ENCODE assay signal across 8 cellular contexts in the genomic region with DNA sequence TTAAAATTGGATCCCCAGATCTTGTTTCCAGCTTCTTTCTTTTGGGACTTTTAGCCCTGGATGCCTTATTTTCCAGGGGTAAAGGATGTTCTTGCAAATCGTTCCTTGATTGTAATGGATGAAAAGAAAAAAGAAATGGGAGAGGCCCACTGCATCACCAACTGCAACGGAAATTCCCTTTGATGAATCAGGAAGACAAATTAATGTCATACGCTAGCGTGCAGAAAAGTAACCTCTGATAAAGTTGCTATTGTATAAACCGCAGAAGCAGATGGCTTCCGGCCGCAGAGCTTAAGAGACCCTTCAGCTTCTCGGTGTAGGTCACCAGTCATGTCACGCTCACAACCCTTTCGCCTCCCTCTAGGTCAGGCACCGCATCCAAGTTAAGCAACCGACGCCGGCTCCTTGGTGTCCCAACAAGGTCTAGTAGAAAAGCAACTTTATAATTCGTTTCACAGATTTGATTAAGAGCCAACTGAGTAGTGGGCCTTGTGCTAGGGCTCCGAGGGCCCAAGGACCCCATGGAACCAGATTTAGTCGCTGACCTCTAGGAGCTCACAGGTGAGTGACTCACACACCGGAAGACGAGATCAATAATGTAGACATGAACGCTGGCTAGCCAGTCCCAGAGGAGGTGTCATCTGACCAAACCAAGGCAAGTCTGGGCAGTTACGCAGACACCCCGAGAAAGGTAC. TPM values are rescaled to one million over a fixed set of nuclear protein-coding genes. Genes with fewer than 3 reads are reported as not detected.
DNase-seq lines count a peak whose midpoint lies in the region; ATAC-seq and TF ChIP-seq lines count a peak whose summit lies in the region.

No MANE protein-coding gene starts in this region.

- peaks cover 20% of the 10 kb centered on the region for H3K36me3 ChIP-seq in RWPE2 (ENCODE audit: low read depth)
- H3K36me3 ChIP-seq in aorta (ENCODE audit: control insufficient read depth in 1 of 2, insufficient read depth in 2 of 2, low read length in 1 of 2), result no peaks in the 10 kb centered on the region

- TF ChIP-seq CTCF in RWPE2 (IDR thresholded peaks at IDR 0.05; ENCODE audit: poor library complexity, severe bottlenecking) (no peak), glutamatergic neuron (IDR thresholded peaks at IDR 0.05; ENCODE audit: partially characterized antibody, unreplicated experiment) (no peak)

- H3K27ac ChIP-seq in RWPE2 (ENCODE audit: poor library complexity, severe bottlenecking), result peak overlapping the region; percentile 98
- peak overlapping the region; percentile 50 to 96 for H3K27ac ChIP-seq in aorta (ENCODE audit: low read depth in 1 of 2, low read length in 2 of 2)

- 0% methylated on average over 22 of the region's 22 CpGs for WGBS in aorta, 2 donors

- peaks cover 22% of the 10 kb centered on the region for H3K27me3 Mint-ChIP-seq in glutamatergic neuron (ENCODE audit: unreplicated experiment)

- H3K36me3 Mint-ChIP-seq in glutamatergic neuron (ENCODE audit: unreplicated experiment), result no peaks in the 10 kb centered on the region

- peaks cover 13% of the 10 kb centered on the region for H3K4me1 Mint-ChIP-seq in glutamatergic neuron (ENCODE audit: low read depth, unreplicated experiment)

- intact Hi-C loops in aorta (cut with DNase I), result loop anchor here (10.0 kb wide), 2 partner anchors 567 to 913 kb away; a partner anchor contains a TSS

- peak overlapping the region; percentile 98 for H3K4me3 ChIP-seq in RWPE2 (ENCODE audit: severe bottlenecking)
- peak overlapping the region; percentile 43 to 67 for H3K4me3 ChIP-seq in aorta (ENCODE audit: low read length in 2 of 2)

- ATAC-seq in GM19025 (IDR thresholded peaks at IDR 0.05; ENCODE audit: low read depth, unreplicated experiment), result peak; percentile 48
- peak; percentile 43 for ATAC-seq in HG03342 (IDR thresholded peaks at IDR 0.05; ENCODE audit: unreplicated experiment)
- ATAC-seq in RWPE2 (ENCODE audit: low read depth), result peak; percentile 65
- ATAC-seq in aorta (ENCODE audit: low FRiP score), result no peak

- H3K4me1 ChIP-seq in RWPE2 (ENCODE audit: insufficient read depth, poor library complexity, severe bottlenecking) (peaks cover 54% of the 10 kb centered on the region), aorta (ENCODE audit: control insufficient read depth in 1 of 2, insufficient read depth in 2 of 2, low read length in 2 of 2) (peaks cover 4 to 16% of the 10 kb centered on the region in 2 donors)

- peak overlapping the region; percentile 89 for H3K4me3 Mint-ChIP-seq in glutamatergic neuron (ENCODE audit: unreplicated experiment)

- peak overlapping the region; percentile 100 for H3K27ac Mint-ChIP-seq in glutamatergic neuron (ENCODE audit: unreplicated experiment)

- H3K9me3 Mint-ChIP-seq in glutamatergic neuron (ENCODE audit: unreplicated experiment), result peaks cover 20% of the 10 kb centered on the region

- DNase-seq in AML-193 (lab: John Stamatoyannopoulos, UW) (peak; percentile 80 to 85), RWPE2 (ENCODE audit: low spot score) (no peak), glutamatergic neuron (peak; percentile 41), pulmonary artery endothelial cell (ENCODE audit: low read depth, low spot score) (peak; percentile 80), aorta (peak; percentile 78 to 85)
- peak; percentile 74 for DNase-seq in activated gamma-delta T cell treated with anti-CD3 and anti-CD28 coated beads, Interleukin-2, amount 50 U/mL, for 16 hours (ENCODE audit: low read depth)

- H3K9me3 ChIP-seq in RWPE2 (ENCODE audit: severe bottlenecking) (no peaks in the 10 kb centered on the region), aorta (ENCODE audit: control insufficient read depth, low read length) (no peaks in the 10 kb centered on the region)

- H3K27me3 ChIP-seq in RWPE2 (ENCODE audit: insufficient read depth, poor library complexity, severe bottlenecking) (no peaks in the 10 kb centered on the region), aorta (ENCODE audit: control insufficient read depth in 1 of 2, insufficient read depth in 2 of 2, low read length in 1 of 2) (no peaks in the 10 kb centered on the region)

RNA-seq across cellular contexts. Expression of a gene that starts 1.3 kb away (rescaled TPM):
- 44.3 TPM for total RNA-seq in glutamatergic neuron (ENCODE audit: unreplicated experiment)
- 56.0 and 63.4 TPM in 2 replicates for total RNA-seq in pulmonary artery endothelial cell
- total RNA-seq in aorta, result 10 to 100 TPM; 51.1 to 57.1 TPM
- 10 to 100 TPM; 20.3 to 38.2 TPM for polyA plus RNA-seq in aorta

RNA-seq across cellular contexts. Expression of a gene that starts 1.9 kb away (rescaled TPM):
- 3.8 TPM for total RNA-seq in glutamatergic neuron (ENCODE audit: unreplicated experiment)
- total RNA-seq in pulmonary artery endothelial cell, result 4.0 and 6.0 TPM in 2 replicates
- total RNA-seq in aorta, result 10 to 100 TPM; 15.0 to 20.4 TPM
- polyA plus RNA-seq in aorta, result 1 to 10 TPM; 7.0 to 8.3 TPM

RNA-seq across cellular contexts. Expression of a gene that starts 44.9 kb away (rescaled TPM):
- total RNA-seq in glutamatergic neuron (ENCODE audit: unreplicated experiment) (4.6 TPM), pulmonary artery endothelial cell (1.6 and 2.2 TPM in 2 replicates), aorta (1 to 10 TPM; 1.9 to 3.1 TPM)
- polyA plus RNA-seq in aorta, result 1 to 10 TPM in 1 of 2 donors, under 1 TPM in 1; 0.26 to 1.3 TPM
